ENCODE assay signal across 12 cellular contexts in the genomic region with DNA sequence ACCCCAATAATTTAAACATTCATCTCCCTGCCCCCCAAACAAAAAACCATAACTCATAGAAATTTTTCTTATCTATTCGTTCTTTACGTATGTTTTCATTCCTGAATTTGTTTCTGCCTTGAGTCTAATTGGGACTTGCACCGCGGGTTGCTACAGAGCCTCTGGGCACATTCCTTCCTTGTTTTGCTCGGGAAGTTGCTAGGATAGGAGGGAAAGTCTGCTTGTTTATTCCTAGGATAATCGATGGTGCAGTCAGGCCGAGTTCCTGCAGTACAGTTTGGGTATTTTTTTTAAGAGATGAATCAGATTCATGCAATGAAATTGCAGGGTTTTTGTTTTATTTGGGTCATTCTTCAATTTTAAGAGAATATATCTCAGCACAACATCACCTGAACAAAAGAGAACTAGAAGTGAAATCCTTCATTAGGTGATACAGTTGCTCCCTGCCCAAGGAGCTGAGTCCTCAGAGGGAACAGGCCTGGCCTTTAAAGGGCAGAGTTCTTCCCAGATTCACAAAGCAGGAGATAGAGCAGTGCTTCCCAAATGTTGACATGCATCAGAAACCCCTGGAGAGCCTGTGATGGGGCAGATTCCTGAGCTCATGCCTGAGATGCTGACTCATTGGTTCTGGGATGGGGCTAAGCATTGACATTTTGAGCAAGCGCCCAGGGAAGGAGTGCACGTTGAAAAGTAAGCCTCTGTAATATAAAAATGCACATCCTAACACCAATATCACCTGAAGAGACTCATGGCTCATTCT.
DNase-seq lines count a peak whose midpoint lies in the region; ATAC-seq and TF ChIP-seq lines count a peak whose summit lies in the region.
"Had no signal": no experiment of that assay in that cellular context is flagged by ENCODE, and none has a peak within 500 bp of the region (broad histone marks: within the 10 kb centered on the region; RNA-seq: fewer than 3 reads in every experiment).

No MANE protein-coding gene starts in this region.

- WGBS in mammary epithelial cell (ENCODE audit: low coverage, missing lambda C conversion rate): 17% methylated on average over 9 of the region's 9 CpGs
- 40 to 66% (median 54%) methylated on average over 9 of the region's 9 CpGs for WGBS in adrenal gland, 4 donors
- WGBS in lower leg skin, 2 donors: 22 to 29% methylated on average over 9 of the region's 9 CpGs

- H3K4me1 ChIP-seq in mammary epithelial cell (ENCODE audit: insufficient read depth, low read length) (no peaks in the 10 kb centered on the region), tibial artery (peaks cover 0 to 27% (median 2%) of the 10 kb centered on the region in 4 donors), adrenal gland (replicated peaks in 1 of 2) (no peaks in the 10 kb centered on the region)
- H3K4me1 ChIP-seq: psoas muscle had no signal

- no peak for ATAC-seq in activated CD8-positive, alpha-beta memory T cell treated with anti-CD3 and anti-CD28 coated beads, Interleukin-2, amount 10 ng/mL, durations not matched to agents 7 days and 5 days
- ATAC-seq: psoas muscle had no signal

- no peaks in the 10 kb centered on the region for H4K20me1 ChIP-seq in mammary epithelial cell (ENCODE audit: insufficient read depth, low read length)

- no peak overlapping the region for H3K27ac ChIP-seq in mammary epithelial cell (ENCODE audit: insufficient read depth, low read depth, low read length)
- H3K27ac ChIP-seq in tibial artery: peak overlapping the region in 1 of 2 donors; percentile 28
- H3K27ac ChIP-seq in adrenal gland: peak overlapping the region in 1 of 5 donors; percentile 16
- H3K27ac ChIP-seq: psoas muscle had no signal

- H3K4me2 ChIP-seq in mammary epithelial cell (ENCODE audit: insufficient read depth, low read depth, low read length): no peak overlapping the region

- no peak overlapping the region for H2AFZ ChIP-seq in mammary epithelial cell (ENCODE audit: low read depth, low read length)

- no peak overlapping the region for H3K9ac ChIP-seq in mammary epithelial cell (ENCODE audit: insufficient read depth, low read length)

- no peak overlapping the region for H3K4me3 Mint-ChIP-seq in activated CD8-positive, alpha-beta memory T cell treated with anti-CD3 and anti-CD28 coated beads, Interleukin-2, amount 10 ng/mL, durations not matched to agents 7 days and 5 days
- H3K4me3 Mint-ChIP-seq: central memory CD8-positive, alpha-beta T cell had no signal

- no peaks in the 10 kb centered on the region for H3K79me2 ChIP-seq in mammary epithelial cell (ENCODE audit: insufficient read depth, low read length)

- TF ChIP-seq CTCF in mammary epithelial cell (conservative IDR thresholded peaks at IDR 0.05 in 1 of 2, IDR thresholded peaks at IDR 0.05 in 1 of 2; ENCODE audit: extremely low read depth in 1 of 2, insufficient read depth in 1 of 2, low read depth in 1 of 2, low read length in 2 of 2) (no peak), tibial artery (IDR thresholded peaks at IDR 0.05) (no peak), adrenal gland (IDR thresholded peaks at IDR 0.05) (no peak), lower leg skin (IDR thresholded peaks at IDR 0.05) (no peak)

- CTCF ChIA-PET in mammary epithelial cell (lab: Charles Lee; ENCODE audit: low non-redundant PET): no interaction called here
- CTCF ChIA-PET in activated CD8-positive, alpha-beta memory T cell treated with anti-CD3 and anti-CD28 coated beads, Interleukin-2, amount 10 ng/mL, durations not matched to agents 7 days and 5 days (lab: Charles Lee): no interaction called here

- TF ChIP-seq POLR2A in adrenal gland (IDR thresholded peaks at IDR 0.05): no peak
- TF ChIP-seq POLR2A in lower leg skin (IDR thresholded peaks at IDR 0.05): no peak

- DNase-seq in HT1080 (ENCODE audit: low read depth) (peak; percentile 54), mammary epithelial cell (peak; percentile 1), iPS-NIHi7 (ENCODE audit: extremely low spot score) (peak; percentile 63), tibial artery (peak; percentile 26 to 64), adrenal gland (no peak), GOT3 (lab: John Stamatoyannopoulos, UW) (no peak), lower leg skin (ENCODE audit: low spot score in 2 of 2) (no peak)
- no peak for DNase-seq in activated CD8-positive, alpha-beta memory T cell treated with anti-CD3 and anti-CD28 coated beads, Interleukin-2, amount 10 ng/mL, durations not matched to agents 7 days and 5 days
- DNase-seq: GDM1, NCI-H526, psoas muscle had no signal

- H3K36me3 ChIP-seq in mammary epithelial cell (ENCODE audit: insufficient read depth, low read length) (no peaks in the 10 kb centered on the region), tibial artery (no peaks in the 10 kb centered on the region), adrenal gland (replicated peaks in 1 of 2) (no peaks in the 10 kb centered on the region)

- H3K27me3 ChIP-seq in mammary epithelial cell (ENCODE audit: insufficient read depth, low read length): no peaks in the 10 kb centered on the region
- H3K27me3 ChIP-seq in tibial artery: no peaks in the 10 kb centered on the region
- no peaks in the 10 kb centered on the region for H3K27me3 ChIP-seq in adrenal gland

- dilution Hi-C loops in mammary epithelial cell (cut with HindIII; ENCODE audit: low sequenced_read_pairs): no loop called here

- H3K27me3 Mint-ChIP-seq in activated CD8-positive, alpha-beta memory T cell treated with anti-CD3 and anti-CD28 coated beads, Interleukin-2, amount 10 ng/mL, durations not matched to agents 7 days and 5 days: peaks cover 3% of the 10 kb centered on the region

- BruUV-seq in mammary epithelial cell (replicated peaks; lab: Mats Ljungman, UMichigan): no TSS peak

- no peak overlapping the region for H3K4me3 ChIP-seq in mammary epithelial cell (replicated peaks in 1 of 3; ENCODE audit: insufficient read depth in 1 of 3, low read depth in 2 of 3, low read length in 3 of 3)
- H3K4me3 ChIP-seq in tibial artery: no peak overlapping the region
- H3K4me3 ChIP-seq in adrenal gland: no peak overlapping the region
- H3K4me3 ChIP-seq in lower leg skin (ENCODE audit: low read depth, poor library complexity, severe bottlenecking): no peak overlapping the region
- H3K4me3 ChIP-seq: psoas muscle had no signal

- peaks cover 3% of the 10 kb centered on the region for H3K36me3 Mint-ChIP-seq in activated CD8-positive, alpha-beta memory T cell treated with anti-CD3 and anti-CD28 coated beads, Interleukin-2, amount 10 ng/mL, durations not matched to agents 7 days and 5 days

- no peaks in the 10 kb centered on the region for H3K9me3 Mint-ChIP-seq in activated CD8-positive, alpha-beta memory T cell treated with anti-CD3 and anti-CD28 coated beads, Interleukin-2, amount 10 ng/mL, durations not matched to agents 7 days and 5 days (ENCODE audit: low read depth)
- H3K9me3 Mint-ChIP-seq: central memory CD8-positive, alpha-beta T cell had no signal

- no peak overlapping the region for H3K27ac Mint-ChIP-seq in activated CD8-positive, alpha-beta memory T cell treated with anti-CD3 and anti-CD28 coated beads, Interleukin-2, amount 10 ng/mL, durations not matched to agents 7 days and 5 days

- H3K9me3 ChIP-seq in mammary epithelial cell (replicated peaks; ENCODE audit: insufficient read depth, low read length): peaks cover 3% of the 10 kb centered on the region
- no peaks in the 10 kb centered on the region for H3K9me3 ChIP-seq in tibial artery
- H3K9me3 ChIP-seq in adrenal gland (replicated peaks in 1 of 3): no peaks in the 10 kb centered on the region
- H3K9me3 ChIP-seq: psoas muscle had no signal

- intact Hi-C loops in mammary epithelial cell (cut with micrococcal nuclease): no loop called here
- intact Hi-C loops in tibial artery (cut with DNase I; ENCODE audit: low total_unique reads): no loop called here
- intact Hi-C loops in adrenal gland (cut with DNase I): no loop called here
- intact Hi-C loops in lower leg skin (cut with DNase I; ENCODE audit: low total_unique reads): no loop called here

- H3K4me1 Mint-ChIP-seq in activated CD8-positive, alpha-beta memory T cell treated with anti-CD3 and anti-CD28 coated beads, Interleukin-2, amount 10 ng/mL, durations not matched to agents 7 days and 5 days: peaks cover 8% of the 10 kb centered on the region

- in situ Hi-C loops in mammary epithelial cell (cut with MboI; ENCODE audit: low sequenced_read_pairs in 2 of 2): no loop called here

Comparison
In these comparisons a context has a peak if more than half of its experiments do, and no peak if none do; other contexts are left out.
1. DNase-seq: peak in HT1080 (single experiment), mammary epithelial cell (single experiment), iPS-NIHi7 (single experiment) and tibial artery (2 of 2); none in adrenal gland (0 of 7), activated CD8-positive, alpha-beta memory T cell treated with anti-CD3 and anti-CD28 coated beads, Interleukin-2, amount 10 ng/mL, durations not matched to agents 7 days and 5 days (single experiment), GOT3 (single experiment) and lower leg skin (0 of 2).